ENCODE assay signal across 8 cellular contexts in the genomic region with DNA sequence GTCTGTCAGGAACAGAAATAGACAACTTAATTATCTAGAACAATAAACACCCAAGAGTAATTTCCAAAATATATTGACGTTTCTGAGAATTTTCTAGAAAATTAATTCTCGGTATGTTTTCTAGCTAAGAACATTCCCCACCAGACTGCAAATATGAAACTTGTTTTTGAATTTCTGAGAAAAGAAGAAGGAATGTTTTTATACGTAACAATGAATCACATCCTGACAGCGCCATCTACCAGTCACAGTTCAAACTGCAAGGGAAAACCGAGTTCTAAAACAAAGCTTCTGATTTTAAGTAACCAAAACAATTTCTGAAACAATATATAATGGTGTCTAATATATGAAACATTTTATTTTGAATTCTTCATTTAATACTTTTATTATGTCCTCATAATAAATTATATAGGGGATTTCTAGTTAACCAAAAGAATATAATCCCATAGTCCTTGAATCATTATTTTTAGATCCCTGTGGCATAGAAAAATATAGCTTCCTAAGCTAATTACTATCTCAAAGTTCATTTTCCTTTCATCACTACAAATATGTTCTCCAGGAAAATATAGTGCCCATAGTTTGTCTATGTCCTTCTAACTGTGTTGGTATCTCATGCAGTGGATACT. TPM values are rescaled to one million over a fixed set of nuclear protein-coding genes. Genes with fewer than 3 reads are reported as not detected.
A peak's percentile ranks its signal among the peaks of the same experiment; 100 is the strongest.
DNase-seq lines count a peak whose midpoint lies in the region; ATAC-seq and TF ChIP-seq lines count a peak whose summit lies in the region.

No MANE protein-coding gene starts in this region.

- H3K27me3 ChIP-seq in ascending aorta, result no peaks in the 10 kb centered on the region

- H3K4me1 ChIP-seq in ascending aorta, result no peaks in the 10 kb centered on the region

- TF ChIP-seq CTCF in 22Rv1 (IDR thresholded peaks at IDR 0.05) (peak; percentile 96), ascending aorta (IDR thresholded peaks at IDR 0.05) (peak; percentile 43 to 65 (median 55))

- DNase-seq in GM04504 (ENCODE audit: low read depth) (peak; percentile 27), NCI-H2081 (lab: John Stamatoyannopoulos, UW) (peak; percentile 38 to 66), ascending aorta (ENCODE audit: low spot score in 2 of 2) (peak in 1 of 2 donors; percentile 74), kidney tubule cell (ENCODE audit: low spot score) (peak; percentile 58), germinal center (ENCODE audit: low spot score) (no peak)
- DNase-seq in effector CD4-positive, alpha-beta T cell, result no peak

- no peak for ATAC-seq in HG03442 (IDR thresholded peaks at IDR 0.05; ENCODE audit: unreplicated experiment)

- H3K4me3 ChIP-seq in ascending aorta, result no peak overlapping the region

- no peaks in the 10 kb centered on the region for H3K36me3 ChIP-seq in ascending aorta

- H3K9me3 ChIP-seq in ascending aorta, result no peaks in the 10 kb centered on the region

- intact Hi-C loops in ascending aorta (cut with DNase I), result loop anchor here (5.0 kb wide), 1 partner anchor 346 kb away; no protein-coding TSS in a partner anchor

- H3K27ac ChIP-seq in 22Rv1 (no peak overlapping the region), ascending aorta (peak overlapping the region; percentile 23 to 27)

RNA-seq across cellular contexts. Expression of a gene that starts 34.5 kb away (rescaled TPM):
- 35.0 TPM for total RNA-seq in ascending aorta

Comparison
In these comparisons a context has a peak if more than half of its experiments do, and no peak if none do; other contexts are left out.
1. DNase-seq: peak in GM04504 (single experiment), NCI-H2081 (2 of 2) and kidney tubule cell (single experiment); none in germinal center (single experiment) and effector CD4-positive, alpha-beta T cell (single experiment).